ENCODE assay signal across 8 cellular contexts in genomic region chr13:20492641-20493040, GRCh38. TPM values are rescaled to one million over a fixed set of nuclear protein-coding genes. Genes with fewer than 3 reads are reported as not detected.
A peak's percentile ranks its signal among the peaks of the same experiment; 100 is the strongest.
DNase-seq lines count a peak whose midpoint lies in the region; ATAC-seq and TF ChIP-seq lines count a peak whose summit lies in the region.

No MANE protein-coding gene starts in this region.

- no peaks in the 10 kb centered on the region for H3K9me3 ChIP-seq in endodermal cell (ENCODE audit: control insufficient read depth, low read length)
- no peaks in the 10 kb centered on the region for H3K9me3 ChIP-seq in spleen
- H3K9me3 ChIP-seq in MG63: no peaks in the 10 kb centered on the region

- H3K4me1 Mint-ChIP-seq in T-cell (peaks cover 7 to 18% (median 7%) of the 10 kb centered on the region in 3 donors), endodermal cell (no peaks in the 10 kb centered on the region)

- CTCF ChIA-PET in T-cell (lab: Charles Lee): interaction anchor here (0.6 to 6.7 kb wide), 14 partner anchors 16 to 986 kb away, joined by 3 to 73 read pairs (median 4); no protein-coding TSS in a partner anchor

- WGBS in endodermal cell (ENCODE audit: insufficient coverage in 1 of 2, insufficient read length in 1 of 2), 2 experiments: 36 to 62% methylated on average over 2 to 3 of the region's 3 CpGs
- 60 to 76% (median 64%) methylated on average over 3 of the region's 3 CpGs for WGBS in spleen, 5 donors

- H3K4me3 Mint-ChIP-seq in T-cell (no peak overlapping the region), endodermal cell (no peak overlapping the region)

- H3K27me3 Mint-ChIP-seq in T-cell (no peaks in the 10 kb centered on the region), endodermal cell (ENCODE audit: insufficient read depth) (no peaks in the 10 kb centered on the region)

- H3K9me3 Mint-ChIP-seq in T-cell: no peaks in the 10 kb centered on the region
- no peaks in the 10 kb centered on the region for H3K9me3 Mint-ChIP-seq in endodermal cell

- TF ChIP-seq POLR2A in spleen (IDR thresholded peaks at IDR 0.05): no peak

- H3K27ac ChIP-seq in endodermal cell (ENCODE audit: low read depth, low read length) (no peak overlapping the region), spleen (no peak overlapping the region)

- H3K9ac ChIP-seq in endodermal cell (ENCODE audit: extremely low read depth, low read length, poor library complexity, severe bottlenecking): no peak overlapping the region

- peak in 1 of 4 experiments; percentile 43 for ATAC-seq in T-cell (replicated peaks in 1 of 4)
- no peak for ATAC-seq in GM18867 (IDR thresholded peaks at IDR 0.05; ENCODE audit: unreplicated experiment)
- no peak for ATAC-seq in GM18517 (IDR thresholded peaks at IDR 0.05; ENCODE audit: unreplicated experiment)

- no peaks in the 10 kb centered on the region for H3K36me3 ChIP-seq in endodermal cell (ENCODE audit: control insufficient read depth, insufficient read depth, low read length)
- H3K36me3 ChIP-seq in spleen: peaks cover 0 to 16% (median 5%) of the 10 kb centered on the region in 6 donors
- H3K36me3 ChIP-seq in MG63: no peaks in the 10 kb centered on the region

- DNase-seq in AG08396 (ENCODE audit: low spot score) (peak; percentile 44), T-cell (peak in 21 of 34 experiments; percentile 4 to 53 (median 31)), endodermal cell (peak; percentile 77), spleen (no peak), MG63 (no peak)

- POLR2A ChIA-PET in T-cell (lab: Charles Lee): interaction anchor here (0.6 to 0.7 kb wide), 3 partner anchors 67 to 337 kb away, joined by 3 read pairs; no protein-coding TSS in a partner anchor

- H3K27me3 ChIP-seq in endodermal cell (ENCODE audit: control insufficient read depth, insufficient read depth, low read length, poor library complexity, severe bottlenecking) (no peaks in the 10 kb centered on the region), spleen (replicated peaks in 1 of 7) (no peaks in the 10 kb centered on the region), MG63 (no peaks in the 10 kb centered on the region)

- no peaks in the 10 kb centered on the region for H3K4me1 ChIP-seq in endodermal cell (ENCODE audit: control insufficient read depth, insufficient read depth, low read length)
- peaks cover 0 to 13% (median 10%) of the 10 kb centered on the region in 6 donors for H3K4me1 ChIP-seq in spleen

- H3K4me3 ChIP-seq in GM12875 (ENCODE audit: low read depth, low read length): no peak overlapping the region
- H3K4me3 ChIP-seq in endodermal cell (ENCODE audit: low read length): no peak overlapping the region
- H3K4me3 ChIP-seq in spleen: no peak overlapping the region
- no peak overlapping the region for H3K4me3 ChIP-seq in MG63

- peak; percentile 50; the same call in 1 of the 2 replicates for TF ChIP-seq CTCF in GM12875 (IDR thresholded peaks at IDR 0.05; ENCODE audit: borderline replicate concordance, insufficient read depth, low read depth, low read length)
- TF ChIP-seq CTCF in endodermal cell (conservative IDR thresholded peaks at IDR 0.05): peak; percentile 76
- peak in 9 of 11 experiments; percentile 17 to 58 (median 36) for TF ChIP-seq CTCF in spleen (IDR thresholded peaks at IDR 0.05 in 8 of 11, conservative IDR thresholded peaks at IDR 0.05 in 3 of 11)

- H3K27ac Mint-ChIP-seq in T-cell (no peak overlapping the region), endodermal cell (no peak overlapping the region)

- intact Hi-C loops in spleen (cut with DNase I; ENCODE audit: low total_unique reads): loop anchor here (5.0 to 10.0 kb wide), 2 partner anchors 212 to 430 kb away; partner anchors contain the start of gene IL17D

- peaks cover 11% of the 10 kb centered on the region for H3K36me3 Mint-ChIP-seq in T-cell
- no peaks in the 10 kb centered on the region for H3K36me3 Mint-ChIP-seq in endodermal cell (ENCODE audit: low read depth)

RNA-seq across cellular contexts. Expression of gene CRYL1, which starts 33.0 kb away (rescaled TPM):
- 10 to 100 TPM; 12.3 to 21.5 (median 17.9) TPM for total RNA-seq in T-cell
- 1 to 10 TPM; 1.7 to 4.1 TPM for total RNA-seq in endodermal cell
- polyA plus RNA-seq in endodermal cell (2013, experiment 1 of 2): 6.6 TPM
- polyA plus RNA-seq in endodermal cell (2013, experiment 2 of 2): 4.6 TPM
- total RNA-seq in spleen: 10 to 100 TPM; 18.4 to 46.5 (median 35.9) TPM
- 10 to 100 TPM; 13.5 to 23.6 (median 21.1) TPM for polyA plus RNA-seq in spleen
- 4.3 and 22.9 TPM in 2 replicates for total RNA-seq in MG63 (2014; rRNA removed; shearing (Covaris generic); ENCODE audit: low replicate concordance)

Comparison
In these comparisons a context has a peak if more than half of its experiments do, and no peak if none do; other contexts are left out.
1. DNase-seq: peak in AG08396 (single experiment), T-cell (21 of 34) and endodermal cell (single experiment); none in spleen (single experiment) and MG63 (single experiment).
2. Peak in every context shown above with its lines, with median percentiles within 50 percentile points of each other: CTCF ChIP-seq.